Comparison of ENCODE assay signal across 2 cellular contexts in the genomic region with DNA sequence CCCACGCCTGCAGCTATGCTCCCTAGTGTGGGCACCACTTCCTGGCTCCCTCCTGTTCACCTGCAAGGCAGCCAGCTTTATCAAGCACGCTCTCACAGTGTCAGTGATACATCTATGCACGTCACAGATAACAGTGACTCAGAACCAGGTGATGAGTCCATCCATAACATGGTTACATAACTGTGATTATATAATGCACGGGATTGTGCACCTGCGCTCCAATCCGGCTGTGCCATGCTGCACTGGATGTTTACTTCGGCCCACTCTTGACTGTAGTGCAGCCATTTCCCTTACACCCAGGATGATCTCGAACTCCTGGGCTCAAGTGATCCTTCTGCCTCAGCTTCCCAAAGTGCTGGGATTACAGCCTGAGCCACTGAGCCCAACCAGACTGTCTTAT.
TF ChIP-seq lines count a peak whose summit lies in the region.

No MANE protein-coding gene starts in this region.

TF ChIP-seq in HEK293, 187 proteins besides CTCF, POLR2A, EP300 and RAD21 (continues in another document):
- no peak for TF ChIP-seq ZNF155 (tag by site-specific recombination; IDR thresholded peaks at IDR 0.05)
- no peak for TF ChIP-seq ZBTB48 (tag by site-specific recombination; IDR thresholded peaks at IDR 0.05)
- TF ChIP-seq OVOL3 (tag by site-specific recombination; IDR thresholded peaks at IDR 0.05): no peak
- TF ChIP-seq, protein P1, sequence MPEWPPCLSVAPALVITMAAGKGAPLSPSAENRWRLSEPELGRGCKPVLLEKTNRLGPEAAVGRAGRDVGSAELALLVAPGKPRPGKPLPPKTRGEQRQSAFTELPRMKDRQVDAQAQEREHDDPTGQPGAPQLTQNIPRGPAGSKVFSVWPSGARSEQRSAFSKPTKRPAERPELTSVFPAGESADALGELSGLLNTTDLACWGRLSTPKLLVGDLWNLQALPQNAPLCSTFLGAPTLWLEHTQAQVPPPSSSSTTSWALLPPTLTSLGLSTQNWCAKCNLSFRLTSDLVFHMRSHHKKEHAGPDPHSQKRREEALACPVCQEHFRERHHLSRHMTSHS (tag by site-specific recombination; IDR thresholded peaks at IDR 0.05): no peak
- TF ChIP-seq, protein P2, sequence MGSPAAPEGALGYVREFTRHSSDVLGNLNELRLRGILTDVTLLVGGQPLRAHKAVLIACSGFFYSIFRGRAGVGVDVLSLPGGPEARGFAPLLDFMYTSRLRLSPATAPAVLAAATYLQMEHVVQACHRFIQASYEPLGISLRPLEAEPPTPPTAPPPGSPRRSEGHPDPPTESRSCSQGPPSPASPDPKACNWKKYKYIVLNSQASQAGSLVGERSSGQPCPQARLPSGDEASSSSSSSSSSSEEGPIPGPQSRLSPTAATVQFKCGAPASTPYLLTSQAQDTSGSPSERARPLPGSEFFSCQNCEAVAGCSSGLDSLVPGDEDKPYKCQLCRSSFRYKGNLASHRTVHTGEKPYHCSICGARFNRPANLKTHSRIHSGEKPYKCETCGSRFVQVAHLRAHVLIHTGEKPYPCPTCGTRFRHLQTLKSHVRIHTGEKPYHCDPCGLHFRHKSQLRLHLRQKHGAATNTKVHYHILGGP (tag by site-specific recombination; IDR thresholded peaks at IDR 0.05): no peak
- no peak for TF ChIP-seq ZNF24 (tag by site-specific recombination; IDR thresholded peaks at IDR 0.05)
- no peak for TF ChIP-seq ZNF514 (tag by site-specific recombination; IDR thresholded peaks at IDR 0.05)
- no peak for TF ChIP-seq ZFHX2 (tag by site-specific recombination; conservative IDR thresholded peaks at IDR 0.05)
- no peak for TF ChIP-seq ZNF426 (tag by site-specific recombination; IDR thresholded peaks at IDR 0.05)
- no peak for TF ChIP-seq ZNF311 (tag by site-specific recombination; IDR thresholded peaks at IDR 0.05; ENCODE audit: borderline replicate concordance)
- no peak for TF ChIP-seq REPIN1 (tag by site-specific recombination; IDR thresholded peaks at IDR 0.05; ENCODE audit: low read depth)
- TF ChIP-seq ZFP69B (tag by site-specific recombination; IDR thresholded peaks at IDR 0.05): no peak
- TF ChIP-seq ZNF169 (tag by site-specific recombination; IDR thresholded peaks at IDR 0.05): 0 out of 2 replicates have a peak, but pooled peaks have one; percentile 49
- TF ChIP-seq ZNF48 (tag by site-specific recombination; IDR thresholded peaks at IDR 0.05): no peak
- no peak for TF ChIP-seq KLF7 (tag by site-specific recombination; IDR thresholded peaks at IDR 0.05; ENCODE audit: borderline replicate concordance)
- TF ChIP-seq SETDB1 (IDR thresholded peaks at IDR 0.05; ENCODE audit: insufficient read length, low read length): peak; percentile 74
- TF ChIP-seq ATF2 (tag by site-specific recombination; IDR thresholded peaks at IDR 0.05; ENCODE audit: low read depth): no peak
- TF ChIP-seq ZNF239 (tag by site-specific recombination; IDR thresholded peaks at IDR 0.05): no peak
- TF ChIP-seq ZNF600 (tag by site-specific recombination; IDR thresholded peaks at IDR 0.05): no peak
- no peak for TF ChIP-seq ZNF324 (tag by site-specific recombination; IDR thresholded peaks at IDR 0.05)
- TF ChIP-seq ZNF544 (tag by site-specific recombination; IDR thresholded peaks at IDR 0.05): no peak
- TF ChIP-seq BCL11B (tag by site-specific recombination; IDR thresholded peaks at IDR 0.05; ENCODE audit: low read depth): no peak
- no peak for TF ChIP-seq KLF10 (tag by site-specific recombination; IDR thresholded peaks at IDR 0.05)
- TF ChIP-seq ZNF132 (tag by site-specific recombination; IDR thresholded peaks at IDR 0.05; ENCODE audit: borderline replicate concordance): no peak
- TF ChIP-seq ZNF561 (tag by site-specific recombination; IDR thresholded peaks at IDR 0.05; ENCODE audit: borderline replicate concordance): no peak
- TF ChIP-seq ZNF626 (tag by site-specific recombination; IDR thresholded peaks at IDR 0.05): 0 out of 2 replicates have a peak, but pooled peaks have one; percentile 48
- TF ChIP-seq ZNF138 (tag by site-specific recombination; IDR thresholded peaks at IDR 0.05; ENCODE audit: borderline replicate concordance): no peak
- TF ChIP-seq ZNF394 (tag by site-specific recombination; IDR thresholded peaks at IDR 0.05; ENCODE audit: borderline replicate concordance): no peak
- TF ChIP-seq KLF9 (tag by site-specific recombination; IDR thresholded peaks at IDR 0.05; ENCODE audit: low read depth): no peak
- TF ChIP-seq ZBTB8A (tag by site-specific recombination; IDR thresholded peaks at IDR 0.05): no peak
- no peak for TF ChIP-seq ZXDB (tag by site-specific recombination; IDR thresholded peaks at IDR 0.05)
- no peak for TF ChIP-seq ZNF555 (tag by site-specific recombination; conservative IDR thresholded peaks at IDR 0.05)
- TF ChIP-seq ZNF610 (tag by site-specific recombination; IDR thresholded peaks at IDR 0.05; ENCODE audit: borderline replicate concordance): no peak
- TF ChIP-seq PRDM4 (tag by site-specific recombination; IDR thresholded peaks at IDR 0.05): no peak

TF ChIP-seq in GM12878, 131 proteins besides CTCF, POLR2A, EP300 and RAD21:
- TF ChIP-seq, protein P3, sequence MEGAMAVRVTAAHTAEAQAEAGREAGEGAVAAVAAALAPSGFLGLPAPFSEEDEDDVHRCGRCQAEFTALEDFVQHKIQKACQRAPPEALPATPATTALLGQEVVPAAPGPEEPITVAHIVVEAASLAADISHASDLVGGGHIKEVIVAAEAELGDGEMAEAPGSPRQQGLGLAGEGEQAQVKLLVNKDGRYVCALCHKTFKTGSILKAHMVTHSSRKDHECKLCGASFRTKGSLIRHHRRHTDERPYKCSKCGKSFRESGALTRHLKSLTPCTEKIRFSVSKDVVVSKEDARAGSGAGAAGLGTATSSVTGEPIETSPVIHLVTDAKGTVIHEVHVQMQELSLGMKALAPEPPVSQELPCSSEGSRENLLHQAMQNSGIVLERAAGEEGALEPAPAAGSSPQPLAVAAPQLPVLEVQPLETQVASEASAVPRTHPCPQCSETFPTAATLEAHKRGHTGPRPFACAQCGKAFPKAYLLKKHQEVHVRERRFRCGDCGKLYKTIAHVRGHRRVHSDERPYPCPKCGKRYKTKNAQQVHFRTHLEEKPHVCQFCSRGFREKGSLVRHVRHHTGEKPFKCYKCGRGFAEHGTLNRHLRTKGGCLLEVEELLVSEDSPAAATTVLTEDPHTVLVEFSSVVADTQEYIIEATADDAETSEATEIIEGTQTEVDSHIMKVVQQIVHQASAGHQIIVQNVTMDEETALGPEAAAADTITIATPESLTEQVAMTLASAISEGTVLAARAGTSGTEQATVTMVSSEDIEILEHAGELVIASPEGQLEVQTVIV (IDR thresholded peaks at IDR 0.05; ENCODE audit: borderline replicate concordance, partially characterized antibody): no peak
- no peak for TF ChIP-seq CEBPB (IDR thresholded peaks at IDR 0.05; ENCODE audit: borderline replicate concordance in 1 of 2, low read depth in 2 of 2, low read length in 2 of 2)
- TF ChIP-seq BCLAF1 (IDR thresholded peaks at IDR 0.05): no peak
- no peak for TF ChIP-seq MTA2 (IDR thresholded peaks at IDR 0.05; ENCODE audit: low read depth)
- TF ChIP-seq, protein P4, sequence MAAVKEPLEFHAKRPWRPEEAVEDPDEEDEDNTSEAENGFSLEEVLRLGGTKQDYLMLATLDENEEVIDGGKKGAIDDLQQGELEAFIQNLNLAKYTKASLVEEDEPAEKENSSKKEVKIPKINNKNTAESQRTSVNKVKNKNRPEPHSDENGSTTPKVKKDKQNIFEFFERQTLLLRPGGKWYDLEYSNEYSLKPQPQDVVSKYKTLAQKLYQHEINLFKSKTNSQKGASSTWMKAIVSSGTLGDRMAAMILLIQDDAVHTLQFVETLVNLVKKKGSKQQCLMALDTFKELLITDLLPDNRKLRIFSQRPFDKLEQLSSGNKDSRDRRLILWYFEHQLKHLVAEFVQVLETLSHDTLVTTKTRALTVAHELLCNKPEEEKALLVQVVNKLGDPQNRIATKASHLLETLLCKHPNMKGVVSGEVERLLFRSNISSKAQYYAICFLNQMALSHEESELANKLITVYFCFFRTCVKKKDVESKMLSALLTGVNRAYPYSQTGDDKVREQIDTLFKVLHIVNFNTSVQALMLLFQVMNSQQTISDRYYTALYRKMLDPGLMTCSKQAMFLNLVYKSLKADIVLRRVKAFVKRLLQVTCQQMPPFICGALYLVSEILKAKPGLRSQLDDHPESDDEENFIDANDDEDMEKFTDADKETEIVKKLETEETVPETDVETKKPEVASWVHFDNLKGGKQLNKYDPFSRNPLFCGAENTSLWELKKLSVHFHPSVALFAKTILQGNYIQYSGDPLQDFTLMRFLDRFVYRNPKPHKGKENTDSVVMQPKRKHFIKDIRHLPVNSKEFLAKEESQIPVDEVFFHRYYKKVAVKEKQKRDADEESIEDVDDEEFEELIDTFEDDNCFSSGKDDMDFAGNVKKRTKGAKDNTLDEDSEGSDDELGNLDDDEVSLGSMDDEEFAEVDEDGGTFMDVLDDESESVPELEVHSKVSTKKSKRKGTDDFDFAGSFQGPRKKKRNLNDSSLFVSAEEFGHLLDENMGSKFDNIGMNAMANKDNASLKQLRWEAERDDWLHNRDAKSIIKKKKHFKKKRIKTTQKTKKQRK (IDR thresholded peaks at IDR 0.05; ENCODE audit: low read depth, low read length): 0 out of 2 replicates have a peak, but pooled peaks have one; percentile 21
